8 cellular contexts compared by ENCODE assay signal in genomic region chr19:18279266-18279515, GRCh38. TPM values are rescaled to one million over a fixed set of nuclear protein-coding genes. Genes with fewer than 3 reads are reported as not detected.
DNase-seq lines count a peak whose midpoint lies in the region; ATAC-seq and TF ChIP-seq lines count a peak whose summit lies in the region.

No MANE protein-coding gene starts in this region.

- no peak overlapping the region for H3K23ac ChIP-seq in trophoblast cell (ENCODE audit: low read length)

- H2BK120ac ChIP-seq in trophoblast cell (ENCODE audit: insufficient read depth, low read length, poor library complexity): peak overlapping the region; percentile 17

- no peak for DNase-seq in DND-41
- no peak for DNase-seq in SJSA1 (ENCODE audit: low read depth in 1 of 2, low spot score in 2 of 2)
- no peak for DNase-seq in esophagus muscularis mucosa (ENCODE audit: extremely low spot score)
- DNase-seq in trophoblast cell: no peak
- DNase-seq in NCI-H226: no peak
- DNase-seq in HT-29 (ENCODE audit: low spot score): no peak

- H4K8ac ChIP-seq in trophoblast cell (ENCODE audit: low read depth, low read length): no peak overlapping the region

- H3K36me3 ChIP-seq in DND-41 (ENCODE audit: insufficient read depth, low read length): peaks cover 20% of the 10 kb centered on the region
- peaks cover 22% of the 10 kb centered on the region for H3K36me3 ChIP-seq in SJSA1
- peaks cover 4 to 22% (median 15%) of the 10 kb centered on the region in 4 donors for H3K36me3 ChIP-seq in esophagus muscularis mucosa
- peaks cover 30 to 34% of the 10 kb centered on the region in 2 experiments for H3K36me3 ChIP-seq in trophoblast cell (ENCODE audit: control insufficient read depth in 1 of 2, insufficient read depth in 2 of 2, low read length in 2 of 2)

- TF ChIP-seq POLR2A in esophagus muscularis mucosa (IDR thresholded peaks at IDR 0.05; ENCODE audit: low read depth): no peak

- H4K91ac ChIP-seq in trophoblast cell (ENCODE audit: low read depth, low read length): no peak overlapping the region

- peak overlapping the region; percentile 98 for H3K27ac ChIP-seq in DND-41 (ENCODE audit: low read length)
- no peak overlapping the region for H3K27ac ChIP-seq in SJSA1
- H3K27ac ChIP-seq in esophagus muscularis mucosa (replicated peaks in 1 of 4): peak overlapping the region; percentile 99 to 100 (median 100)
- peak overlapping the region; percentile 68 for H3K27ac ChIP-seq in trophoblast cell (ENCODE audit: low read depth, low read length)

- H3K4me2 ChIP-seq in DND-41 (ENCODE audit: insufficient read depth, low read length) (peak overlapping the region; percentile 81), trophoblast cell (ENCODE audit: low read length) (peak overlapping the region; percentile 93)

- no peak overlapping the region for H4K12ac ChIP-seq in trophoblast cell (ENCODE audit: low read depth, low read length)

- ATAC-seq in DND-41 (ENCODE audit: insufficient read depth, low read depth): no peak
- no peak for ATAC-seq in GM19397 (IDR thresholded peaks at IDR 0.05; ENCODE audit: unreplicated experiment)
- no peak for ATAC-seq in GM18517 (IDR thresholded peaks at IDR 0.05; ENCODE audit: unreplicated experiment)

- intact Hi-C loops in esophagus muscularis mucosa (cut with DNase I): loop anchor here (2.0 to 5.0 kb wide), 2 partner anchors 44 to 133 kb away; partner anchors contain the start of gene LSM4

- H3K9me3 ChIP-seq in DND-41 (ENCODE audit: insufficient read depth, low read length, severe bottlenecking): no peaks in the 10 kb centered on the region
- H3K9me3 ChIP-seq in SJSA1 (replicated peaks): peaks cover 4% of the 10 kb centered on the region; the same call in 1 of the 2 replicates
- no peaks in the 10 kb centered on the region for H3K9me3 ChIP-seq in esophagus muscularis mucosa
- no peaks in the 10 kb centered on the region for H3K9me3 ChIP-seq in trophoblast cell (ENCODE audit: insufficient read depth, low read depth, low read length)

- H3K4me1 ChIP-seq in DND-41 (ENCODE audit: insufficient read depth, low read length) (peaks cover 29% of the 10 kb centered on the region), SJSA1 (replicated peaks) (peaks cover 40% of the 10 kb centered on the region), esophagus muscularis mucosa (peaks cover 58 to 68% (median 67%) of the 10 kb centered on the region in 4 donors), trophoblast cell (ENCODE audit: control insufficient read depth in 1 of 2, insufficient read depth in 2 of 2, low read length in 2 of 2) (peaks cover 20 to 25% of the 10 kb centered on the region in 2 experiments)

- no peak overlapping the region for H2BK12ac ChIP-seq in trophoblast cell (ENCODE audit: low read length)

- no peak overlapping the region for H2AFZ ChIP-seq in DND-41 (ENCODE audit: low read depth, low read length)
- H2AFZ ChIP-seq in trophoblast cell (ENCODE audit: insufficient read depth, low read length, poor library complexity): no peak overlapping the region

- H2AK5ac ChIP-seq in trophoblast cell (ENCODE audit: low read length): no peak overlapping the region

- H4K20me1 ChIP-seq in DND-41 (ENCODE audit: insufficient read depth, low read length): peaks cover 35% of the 10 kb centered on the region

- H3K9ac ChIP-seq in DND-41 (ENCODE audit: low read depth, low read length) (peak overlapping the region; percentile 99), trophoblast cell (ENCODE audit: low read length) (peak overlapping the region; percentile 79)

- H3K79me2 ChIP-seq in DND-41 (ENCODE audit: insufficient read depth, low read length) (peaks cover 40% of the 10 kb centered on the region), trophoblast cell (ENCODE audit: control insufficient read depth, insufficient read depth, low read length, poor library complexity) (peaks cover 35% of the 10 kb centered on the region)

- H3K27me3 ChIP-seq in DND-41 (ENCODE audit: insufficient read depth, low read length, poor library complexity): no peaks in the 10 kb centered on the region
- H3K27me3 ChIP-seq in SJSA1 (replicated peaks): no peaks in the 10 kb centered on the region
- no peaks in the 10 kb centered on the region for H3K27me3 ChIP-seq in esophagus muscularis mucosa
- H3K27me3 ChIP-seq in trophoblast cell (ENCODE audit: insufficient read depth, low read length): no peaks in the 10 kb centered on the region

- no peak overlapping the region for H3K14ac ChIP-seq in trophoblast cell (ENCODE audit: low read length)

- no peak for TF ChIP-seq EP300 in esophagus muscularis mucosa (IDR thresholded peaks at IDR 0.05)

- H3K18ac ChIP-seq in trophoblast cell (ENCODE audit: low read length): no peak overlapping the region

- peak overlapping the region; percentile 4 for H2BK5ac ChIP-seq in trophoblast cell (ENCODE audit: low read depth, low read length, poor library complexity)

- peak overlapping the region; percentile 44 for H3K4ac ChIP-seq in trophoblast cell (ENCODE audit: low read depth, low read length)

- peaks cover 29% of the 10 kb centered on the region for H3K79me1 ChIP-seq in trophoblast cell (ENCODE audit: low read length)

- peak overlapping the region; percentile 39 to 82; a peak in 3 of 4 replicates for H3K4me3 ChIP-seq in DND-41 (ENCODE audit: low read depth in 1 of 2, low read length in 2 of 2)
- H3K4me3 ChIP-seq in SJSA1: peak overlapping the region; percentile 82
- H3K4me3 ChIP-seq in esophagus muscularis mucosa: peak overlapping the region; percentile 86 to 100 (median 99)
- peak overlapping the region; percentile 67 for H3K4me3 ChIP-seq in trophoblast cell (ENCODE audit: low read depth, low read length)

- TF ChIP-seq CTCF in DND-41 (IDR thresholded peaks at IDR 0.05; ENCODE audit: borderline replicate concordance, extremely low read depth, low read length, poor library complexity, severe bottlenecking): no peak
- no peak for TF ChIP-seq CTCF in esophagus muscularis mucosa (IDR thresholded peaks at IDR 0.05)

- 1% methylated on average over 5 of the region's 5 CpGs for WGBS in esophagus muscularis mucosa
- WGBS in trophoblast cell (ENCODE audit: extremely low coverage, insufficient coverage, insufficient read length): no CpG with 5 or more reads among the region's 5 CpGs

RNA-seq across cellular contexts. Expression of gene JUND, which starts 2.2 kb away (rescaled TPM):
- total RNA-seq in SJSA1 (2014; rRNA removed; shearing (Covaris generic)): 17.2 and 69.6 TPM in 2 replicates
- 100 to 1,000 TPM; 325 to 457 (median 403) TPM for total RNA-seq in esophagus muscularis mucosa
- 224 and 256 TPM in 2 replicates for polyA plus RNA-seq in trophoblast cell (2013)
- 379 and 438 TPM in 2 replicates for total RNA-seq in HT-29 (2014; rRNA removed; shearing (Covaris generic))

RNA-seq across cellular contexts. Expression of gene IQCN, which starts 4.9 kb away (rescaled TPM):
- 0.13 and 0.22 TPM in 2 replicates for total RNA-seq in SJSA1 (2014; rRNA removed; shearing (Covaris generic))
- total RNA-seq in esophagus muscularis mucosa: 1 to 10 TPM in 3 of 4 donors, under 1 TPM in 1; 0.52 to 2.5 (median 1.3) TPM
- 1.7 and 1.8 TPM in 2 replicates for polyA plus RNA-seq in trophoblast cell (2013)
- total RNA-seq in HT-29 (2014; rRNA removed; shearing (Covaris generic)): 0.71 and 1.1 TPM in 2 replicates

RNA-seq across cellular contexts. Expression of gene LSM4, which starts 43.7 kb away (rescaled TPM):
- 395 and 478 TPM in 2 replicates for total RNA-seq in SJSA1 (2014; rRNA removed; shearing (Covaris generic))
- total RNA-seq in esophagus muscularis mucosa: 100 to 1,000 TPM in 1 of 4 donors, 10 to 100 TPM in 3; 86.8 to 116 (median 93.9) TPM
- polyA plus RNA-seq in trophoblast cell (2013): 216 and 223 TPM in 2 replicates
- 733 and 750 TPM in 2 replicates for total RNA-seq in HT-29 (2014; rRNA removed; shearing (Covaris generic))

RNA-seq across cellular contexts. Expression of gene PDE4C, which starts 53.0 kb away (rescaled TPM):
- total RNA-seq in SJSA1 (2014; rRNA removed; shearing (Covaris generic)): not detected in 2 replicates
- total RNA-seq in esophagus muscularis mucosa: 1 to 10 TPM in 1 of 4 donors, under 1 TPM in 3; 0.17 to 1.2 (median 0.54) TPM
- 0.38 and 0.60 TPM in 2 replicates for polyA plus RNA-seq in trophoblast cell (2013)
- 3.4 TPM in 1 of 2 replicates, not detected in the other for total RNA-seq in HT-29 (2014; rRNA removed; shearing (Covaris generic))
